In genomic region chr5:99379187-99379586, GRCh38 we compare ENCODE assay signal across 27 cellular contexts.
DNase-seq lines count a peak whose midpoint lies in the region; ATAC-seq, FAIRE-seq and TF ChIP-seq lines count a peak whose summit lies in the region.
"Had no signal": no experiment of that assay in that cellular context is flagged by ENCODE, and none has a peak within 500 bp of the region (broad histone marks: within the 10 kb centered on the region; RNA-seq: fewer than 3 reads in every experiment).

No MANE protein-coding gene starts in this region.

- H3K36me3 ChIP-seq in NT2/D1 (ENCODE audit: insufficient read depth, insufficient read length, low read length) = no peaks in the 10 kb centered on the region
- H3K36me3 ChIP-seq in iPS-20b (ENCODE audit: insufficient read depth, low read depth, low read length) = no peaks in the 10 kb centered on the region
- H3K36me3 ChIP-seq: BLaER1, sigmoid colon had no signal

- peaks cover 11% of the 10 kb centered on the region for H3K9me3 Mint-ChIP-seq in type B pancreatic cell
- H3K9me3 Mint-ChIP-seq: central memory CD8-positive, alpha-beta T cell had no signal

- H3K27me3 ChIP-seq in NT2/D1 (ENCODE audit: insufficient read depth, insufficient read length) (no peaks in the 10 kb centered on the region), iPS-20b (ENCODE audit: insufficient read depth, low read length) (no peaks in the 10 kb centered on the region)
- H3K27me3 ChIP-seq: BLaER1, sigmoid colon had no signal

- H3K9ac ChIP-seq in NT2/D1 (ENCODE audit: insufficient read length, low read depth) (no peak overlapping the region), iPS-20b (ENCODE audit: low read depth, low read length) (no peak overlapping the region; the same call in 1 of the 2 replicates)
- H3K9ac ChIP-seq: BLaER1, SK-N-SH had no signal

- no peak for TF ChIP-seq CTCF in D721Med (IDR thresholded peaks at IDR 0.05; ENCODE audit: insufficient read depth, missing control alignments)
- no peak for TF ChIP-seq CTCF in type B pancreatic cell (conservative IDR thresholded peaks at IDR 0.05)

- no peak overlapping the region for H3K27ac ChIP-seq in iPS-20b (ENCODE audit: low read length)
- H3K27ac ChIP-seq: BLaER1, sigmoid colon had no signal

- no peaks in the 10 kb centered on the region for H3K27me3 Mint-ChIP-seq in type B pancreatic cell
- H3K27me3 Mint-ChIP-seq: activated CD4-positive, alpha-beta T cell treated with anti-CD3 and anti-CD28 coated beads, Interleukin-2, amount 10 ng/mL, durations not matched to agents 7 days and 5 days; activated naive CD8-positive, alpha-beta T cell treated with anti-CD3 and anti-CD28 coated beads, Interleukin-2, amount 50 U/mL, for 24 hours; central memory CD8-positive, alpha-beta T cell; progenitor cell of endocrine pancreas had no signal

- H3K36me3 Mint-ChIP-seq in type B pancreatic cell = peaks cover 6% of the 10 kb centered on the region
- H3K36me3 Mint-ChIP-seq: stimulated activated effector memory CD8-positive, alpha-beta T cell treated with anti-CD3 and anti-CD28 coated beads, Interleukin-12 subunit alpha, Interleukin-12 subunit beta, amount 100 ng/mL, for 72 hours had no signal

- DNase-seq in D721Med (ENCODE audit: insufficient read length, low spot score) (peak; percentile 25), NT2/D1 (ENCODE audit: low read depth, low spot score) (peak; percentile 25), SK-N-DZ (ENCODE audit: low spot score) (no peak), nucleus accumbens (lab: John Stamatoyannopoulos, UW) (no peak), type B pancreatic cell (ENCODE audit: extremely low spot score, unreplicated experiment) (no peak)
- no peak for DNase-seq in activated CD4-positive, CD25-positive, alpha-beta regulatory T cell (lab: John Stamatoyannopoulos, UW)
- DNase-seq: activated CD4-positive, alpha-beta T cell treated with anti-CD3 and anti-CD28 coated beads, Interleukin-2, amount 10 ng/mL, durations not matched to agents 7 days and 5 days; activated naive CD8-positive, alpha-beta T cell treated with anti-CD3 and anti-CD28 coated beads, Interleukin-2, amount 50 U/mL, for 24 hours; activated T-cell treated with anti-CD3 and anti-CD28 coated beads, Interleukin-2, amount 50 U/mL, for 4 hours; dermis blood vessel endothelial cell; NCI-H1105 treated with DMSO at 0.1 percent for 48 hours; NCI-H1930; NCI-H446; sigmoid colon; SK-N-SH; stimulated activated CD4-positive, alpha-beta T cell treated with anti-CD3 and anti-CD28 coated beads, Interleukin-4, amount 100 ng/mL, for 24 hours; trophoblast cell had no signal

- H3K4me3 ChIP-seq in NT2/D1 (ENCODE audit: insufficient read length, low read depth) = no peak overlapping the region
- peak overlapping the region; percentile 25; the same call in 1 of the 2 replicates for H3K4me3 ChIP-seq in iPS-20b (ENCODE audit: low read length)
- H3K4me3 ChIP-seq: BLaER1, sigmoid colon had no signal

- H3K4me1 ChIP-seq in NT2/D1 (ENCODE audit: insufficient read depth, insufficient read length) (peaks cover 2% of the 10 kb centered on the region), iPS-20b (ENCODE audit: insufficient read depth, low read length) (peaks cover 15% of the 10 kb centered on the region; the same call in 1 of the 2 replicates)
- H3K4me1 ChIP-seq: BLaER1, sigmoid colon had no signal

- no peak overlapping the region for H3K4me3 Mint-ChIP-seq in type B pancreatic cell
- H3K4me3 Mint-ChIP-seq: activated CD4-positive, alpha-beta T cell treated with anti-CD3 and anti-CD28 coated beads, Interleukin-2, amount 10 ng/mL, durations not matched to agents 7 days and 5 days; activated naive CD8-positive, alpha-beta T cell treated with anti-CD3 and anti-CD28 coated beads, Interleukin-2, amount 50 U/mL, for 24 hours; activated T-cell treated with anti-CD3 and anti-CD28 coated beads, Interleukin-2, amount 50 U/mL, for 4 hours; central memory CD8-positive, alpha-beta T cell; nephron; stimulated activated effector memory CD8-positive, alpha-beta T cell treated with anti-CD3 and anti-CD28 coated beads, Interleukin-12 subunit alpha, Interleukin-12 subunit beta, amount 100 ng/mL, for 72 hours had no signal

- no peak overlapping the region for H3K27ac Mint-ChIP-seq in type B pancreatic cell
- H3K27ac Mint-ChIP-seq: activated CD4-positive, alpha-beta T cell treated with anti-CD3 and anti-CD28 coated beads, Interleukin-2, amount 10 ng/mL, durations not matched to agents 7 days and 5 days; activated naive CD8-positive, alpha-beta T cell treated with anti-CD3 and anti-CD28 coated beads, Interleukin-2, amount 50 U/mL, for 24 hours; nephron; progenitor cell of endocrine pancreas; stimulated activated effector memory CD8-positive, alpha-beta T cell treated with anti-CD3 and anti-CD28 coated beads, Interleukin-12 subunit alpha, Interleukin-12 subunit beta, amount 100 ng/mL, for 72 hours had no signal

- no peaks in the 10 kb centered on the region for H3K9me3 ChIP-seq in NT2/D1 (ENCODE audit: insufficient read depth, low read length)
- peaks cover 17% of the 10 kb centered on the region; the same call in 1 of the 2 replicates for H3K9me3 ChIP-seq in iPS-20b (ENCODE audit: insufficient read depth, low read depth, low read length)
- H3K9me3 ChIP-seq: SK-N-SH had no signal

- peak; percentile 68 for ATAC-seq in HG02852 (IDR thresholded peaks at IDR 0.05; ENCODE audit: unreplicated experiment)
- ATAC-seq: activated naive CD8-positive, alpha-beta T cell treated with anti-CD3 and anti-CD28 coated beads, Interleukin-2, amount 50 U/mL, for 24 hours; activated T-cell treated with anti-CD3 and anti-CD28 coated beads, Interleukin-2, amount 50 U/mL, for 4 hours; stimulated activated effector memory CD8-positive, alpha-beta T cell treated with anti-CD3 and anti-CD28 coated beads, Interleukin-12 subunit alpha, Interleukin-12 subunit beta, amount 100 ng/mL, for 72 hours had no signal

- peak; percentile 92 for FAIRE-seq in D721Med (lab: Jason Lieb, UNC)
- FAIRE-seq: G401.6, GM19239, keratinocyte had no signal

- peaks cover 3% of the 10 kb centered on the region for H3K4me1 Mint-ChIP-seq in type B pancreatic cell (ENCODE audit: unreplicated experiment)
- H3K4me1 Mint-ChIP-seq: activated CD4-positive, alpha-beta T cell treated with anti-CD3 and anti-CD28 coated beads, Interleukin-2, amount 10 ng/mL, durations not matched to agents 7 days and 5 days; activated naive CD8-positive, alpha-beta T cell treated with anti-CD3 and anti-CD28 coated beads, Interleukin-2, amount 50 U/mL, for 24 hours; central memory CD8-positive, alpha-beta T cell; nephron; stimulated activated effector memory CD8-positive, alpha-beta T cell treated with anti-CD3 and anti-CD28 coated beads, Interleukin-12 subunit alpha, Interleukin-12 subunit beta, amount 100 ng/mL, for 72 hours had no signal

Comparison
In these comparisons a context has a peak if more than half of its experiments do, and no peak if none do; other contexts are left out.
1. DNase-seq: peak in D721Med (single experiment) and NT2/D1 (single experiment); none in SK-N-DZ (single experiment), nucleus accumbens (0 of 56), type B pancreatic cell (single experiment) and activated CD4-positive, CD25-positive, alpha-beta regulatory T cell (0 of 4).